In genomic region chr5:126046275-126046674, GRCh38 we compare ENCODE assay signal across 37 cellular contexts.
"Had no signal": no experiment of that assay in that cellular context is flagged by ENCODE, and none has a peak within 500 bp of the region (broad histone marks: within the 10 kb centered on the region; RNA-seq: fewer than 3 reads in every experiment).

No MANE protein-coding gene starts in this region.

- H3K36me3 ChIP-seq: adrenal gland, cardiac muscle cell, Peyer's patch, SJSA1 had no signal

- H3K4me1 ChIP-seq: Peyer's patch, SJSA1 had no signal

- H3K36me3 Mint-ChIP-seq: activated CD4-positive, alpha-beta memory T cell treated with anti-CD3 and anti-CD28 coated beads for 36 hours; activated naive CD4-positive, alpha-beta T cell treated with anti-CD3 and anti-CD28 coated beads, Interleukin-2, amount 50 U/mL, for 72 hours had no signal

- H3K4me3 ChIP-seq: adrenal gland, cardiac muscle cell, Peyer's patch, SJSA1 had no signal

- H3K27me3 ChIP-seq: adrenal gland, cardiac muscle cell, Peyer's patch, SJSA1 had no signal

- H3K9me3 ChIP-seq: adrenal gland, Peyer's patch, SJSA1 had no signal

- H3K4me3 Mint-ChIP-seq: activated B cell treated with CpG ODN at 0.5 μM for 24 hours; activated CD4-positive, alpha-beta memory T cell treated with anti-CD3 and anti-CD28 coated beads for 36 hours; activated naive CD4-positive, alpha-beta T cell treated with anti-CD3 and anti-CD28 coated beads for 36 hours; activated T-cell treated with anti-CD3 and anti-CD28 coated beads, Interleukin-2, amount 50 U/mL, for 4 hours; activated T-helper 1 cell treated with anti-CD3 and anti-CD28 coated beads, Interleukin-12 subunit alpha, Interleukin-12 subunit beta, Interleukin-2, Interleukin-4 antibody, amounts not matched to agents 30 ng/mL and 10 ng/mL and 1 ng/mL, durations not matched to agents 14 hours and 24 hours and 36 hours; central memory CD8-positive, alpha-beta T cell had no signal

- H3K27ac ChIP-seq: adrenal gland, cardiac muscle cell, Peyer's patch, SJSA1, VCaP had no signal

- H3K9me3 Mint-ChIP-seq: activated B cell treated with CpG ODN at 0.5 μM for 24 hours; activated naive CD4-positive, alpha-beta T cell treated with anti-CD3 and anti-CD28 coated beads for 36 hours; activated T-cell treated with anti-CD3 and anti-CD28 coated beads, Interleukin-2, amount 50 U/mL, for 4 hours; activated T-helper 1 cell treated with anti-CD3 and anti-CD28 coated beads, Interleukin-12 subunit alpha, Interleukin-12 subunit beta, Interleukin-2, Interleukin-4 antibody, amounts not matched to agents 30 ng/mL and 10 ng/mL and 1 ng/mL, durations not matched to agents 14 hours and 24 hours and 36 hours had no signal

- H3K4me1 Mint-ChIP-seq: activated B cell treated with CpG ODN at 0.5 μM for 24 hours; central memory CD8-positive, alpha-beta T cell had no signal

- H3K27me3 Mint-ChIP-seq: activated CD4-positive, alpha-beta memory T cell treated with anti-CD3 and anti-CD28 coated beads for 36 hours; central memory CD8-positive, alpha-beta T cell had no signal

- DNase-seq: activated B cell treated with CpG ODN at 0.5 μM for 24 hours; activated CD4-positive, alpha-beta memory T cell treated with anti-CD3 and anti-CD28 coated beads for 36 hours; activated CD4-positive, alpha-beta T cell treated with anti-CD3 and anti-CD28 coated beads for 4 hours; activated CD4-positive, alpha-beta T cell treated with anti-CD3 and anti-CD28 coated beads, Interleukin-2, amount 50 U/mL, for 1 hour; activated CD4-positive, CD25-positive, alpha-beta regulatory T cell treated with anti-CD3 and anti-CD28 coated beads, Interleukin-2, amount 50 U/mL, for 72 hours; activated CD8-positive, alpha-beta memory T cell treated with anti-CD3 and anti-CD28 coated beads, Interleukin-2, amount 50 U/mL, for 4 hours; activated gamma-delta T cell treated with Interleukin-2 at 50 U/mL for 16 hours; activated naive CD4-positive, alpha-beta T cell treated with anti-CD3 and anti-CD28 coated beads for 36 hours; activated T-cell treated with anti-CD3 and anti-CD28 coated beads for 4 hours; activated T-cell treated with anti-CD3 and anti-CD28 coated beads, Interleukin-2, amount 50 U/mL, for 4 hours; adrenal gland; anterior cingulate cortex; MM.1S; MV-4-11; NCI-H1092; NCI-H1436 treated with DMSO at 0.1 percent for 48 hours; NCI-H1694 treated with DMSO at 0.1 percent for 48 hours; NCI-H2029; NCI-H2107; NCI-H2171; NCI-H510A; NCI-H526; NCI-H748 treated with DMSO at 0.1 percent for 48 hours; NK-92 treated with Interleukin-12 subunit alpha and Interleukin-12 subunit beta, amount 100 ng/mL, for 24 hours; PC-3; Peyer's patch; RPMI8226; SHP77 treated with DMSO at 0.1 percent for 48 hours; SW 1271; T-helper 1 cell; T-helper 9 cell had no signal

- H3K27ac Mint-ChIP-seq: activated B cell treated with CpG ODN at 0.5 μM for 24 hours; activated CD4-positive, alpha-beta memory T cell treated with anti-CD3 and anti-CD28 coated beads for 36 hours; activated naive CD4-positive, alpha-beta T cell treated with anti-CD3 and anti-CD28 coated beads for 36 hours; activated naive CD4-positive, alpha-beta T cell treated with anti-CD3 and anti-CD28 coated beads, Interleukin-2, amount 50 U/mL, for 72 hours; activated T-helper 1 cell treated with anti-CD3 and anti-CD28 coated beads, Interleukin-12 subunit alpha, Interleukin-12 subunit beta, Interleukin-2, Interleukin-4 antibody, amounts not matched to agents 30 ng/mL and 10 ng/mL and 1 ng/mL, durations not matched to agents 14 hours and 24 hours and 36 hours had no signal
